ENCODE assay signal across 25 cellular contexts in the genomic region with DNA sequence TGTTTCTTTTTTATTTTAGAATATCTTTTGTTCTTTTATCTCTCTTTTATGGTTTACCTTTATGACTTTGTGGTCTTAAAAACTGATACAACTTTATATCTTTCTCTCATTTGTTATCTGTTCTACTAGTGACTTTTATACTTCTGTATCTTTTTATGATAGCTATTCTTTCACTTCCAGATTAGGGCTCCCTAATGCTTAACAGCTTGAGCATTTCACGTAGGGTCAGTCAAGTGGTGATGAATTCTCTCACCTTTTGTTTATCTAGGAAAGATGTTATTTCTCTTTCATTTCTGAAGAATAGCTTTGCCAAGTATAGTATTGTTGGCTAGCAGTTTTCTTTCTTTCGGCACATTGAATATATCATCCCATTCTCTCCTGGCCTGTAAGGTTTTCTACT.
"Had no signal": no experiment of that assay in that cellular context is flagged by ENCODE, and none has a peak within 500 bp of the region (broad histone marks: within the 10 kb centered on the region; RNA-seq: fewer than 3 reads in every experiment).

No MANE protein-coding gene starts in this region.

- H3K4me1 Mint-ChIP-seq: immature natural killer cell; naive thymus-derived CD8-positive, alpha-beta T cell; nephron; stimulated activated memory B cell treated with anti-CD40 and anti-IgM and Interleukin-4, amounts not matched to agents 10 μg/mL and 1 μg/mL and 100 μg/mL, for 72 hours; stimulated activated naive CD8-positive, alpha-beta T cell treated with anti-CD3 and anti-CD28 coated beads, Interleukin-15, amount 100 ng/mL, for 72 hours had no signal

- DNase-seq: hypothalamus; immature natural killer cell; kidney; left ventricle myocardium inferior; midbrain; naive thymus-derived CD8-positive, alpha-beta T cell; occipital lobe; ovary; posterior cingulate gyrus; retina; right cardiac atrium; spleen; stimulated activated CD4-positive, alpha-beta T cell treated with anti-CD3 and anti-CD28 coated beads, Interleukin-2, amount 100 ng/mL, for 48 hours; stimulated activated CD4-positive, alpha-beta T cell treated with anti-CD3 and anti-CD28 coated beads, Interleukin-4, amount 100 ng/mL, for 4 hours; stimulated activated CD8-positive, alpha-beta memory T cell treated with anti-CD3 and anti-CD28 coated beads, Interleukin-4, amount 100 ng/mL, for 48 hours; stimulated activated naive CD4-positive, alpha-beta T cell treated with Interleukin-2 at 50 U/mL for 16 hours; stimulated activated naive CD8-positive, alpha-beta T cell treated with anti-CD3 and anti-CD28 coated beads, Interleukin-15, amount 100 ng/mL, for 72 hours; substantia nigra; uterus had no signal

- H3K36me3 Mint-ChIP-seq: stimulated activated memory B cell treated with anti-CD40 and anti-IgM and Interleukin-4, amounts not matched to agents 10 μg/mL and 1 μg/mL and 100 μg/mL, for 72 hours; type B pancreatic cell had no signal

- ATAC-seq: naive thymus-derived CD8-positive, alpha-beta T cell; right cardiac atrium; sciatic nerve; stimulated activated memory B cell treated with anti-CD40 and anti-IgM and Interleukin-4, amounts not matched to agents 10 μg/mL and 1 μg/mL and 100 μg/mL, for 72 hours; stimulated activated naive CD8-positive, alpha-beta T cell treated with anti-CD3 and anti-CD28 coated beads, Interleukin-15, amount 100 ng/mL, for 72 hours had no signal

- H3K27ac Mint-ChIP-seq: immature natural killer cell; naive thymus-derived CD8-positive, alpha-beta T cell; nephron; stimulated activated memory B cell treated with anti-CD40 and anti-IgM and Interleukin-4, amounts not matched to agents 10 μg/mL and 1 μg/mL and 100 μg/mL, for 72 hours; stimulated activated naive CD8-positive, alpha-beta T cell treated with anti-CD3 and anti-CD28 coated beads, Interleukin-15, amount 100 ng/mL, for 72 hours; type B pancreatic cell had no signal

- FAIRE-seq: islet of Langerhans had no signal

- H3K4me3 Mint-ChIP-seq: immature natural killer cell; naive thymus-derived CD8-positive, alpha-beta T cell; nephron; neural crest cell; stimulated activated memory B cell treated with anti-CD40 and anti-IgM and Interleukin-4, amounts not matched to agents 10 μg/mL and 1 μg/mL and 100 μg/mL, for 72 hours; stimulated activated naive CD8-positive, alpha-beta T cell treated with anti-CD3 and anti-CD28 coated beads, Interleukin-15, amount 100 ng/mL, for 72 hours; type B pancreatic cell had no signal

- H3K27me3 Mint-ChIP-seq: stimulated activated memory B cell treated with anti-CD40 and anti-IgM and Interleukin-4, amounts not matched to agents 10 μg/mL and 1 μg/mL and 100 μg/mL, for 72 hours; stimulated activated naive CD8-positive, alpha-beta T cell treated with anti-CD3 and anti-CD28 coated beads, Interleukin-15, amount 100 ng/mL, for 72 hours; type B pancreatic cell had no signal
